ENCODE assay signal across 29 cellular contexts in the genomic region with DNA sequence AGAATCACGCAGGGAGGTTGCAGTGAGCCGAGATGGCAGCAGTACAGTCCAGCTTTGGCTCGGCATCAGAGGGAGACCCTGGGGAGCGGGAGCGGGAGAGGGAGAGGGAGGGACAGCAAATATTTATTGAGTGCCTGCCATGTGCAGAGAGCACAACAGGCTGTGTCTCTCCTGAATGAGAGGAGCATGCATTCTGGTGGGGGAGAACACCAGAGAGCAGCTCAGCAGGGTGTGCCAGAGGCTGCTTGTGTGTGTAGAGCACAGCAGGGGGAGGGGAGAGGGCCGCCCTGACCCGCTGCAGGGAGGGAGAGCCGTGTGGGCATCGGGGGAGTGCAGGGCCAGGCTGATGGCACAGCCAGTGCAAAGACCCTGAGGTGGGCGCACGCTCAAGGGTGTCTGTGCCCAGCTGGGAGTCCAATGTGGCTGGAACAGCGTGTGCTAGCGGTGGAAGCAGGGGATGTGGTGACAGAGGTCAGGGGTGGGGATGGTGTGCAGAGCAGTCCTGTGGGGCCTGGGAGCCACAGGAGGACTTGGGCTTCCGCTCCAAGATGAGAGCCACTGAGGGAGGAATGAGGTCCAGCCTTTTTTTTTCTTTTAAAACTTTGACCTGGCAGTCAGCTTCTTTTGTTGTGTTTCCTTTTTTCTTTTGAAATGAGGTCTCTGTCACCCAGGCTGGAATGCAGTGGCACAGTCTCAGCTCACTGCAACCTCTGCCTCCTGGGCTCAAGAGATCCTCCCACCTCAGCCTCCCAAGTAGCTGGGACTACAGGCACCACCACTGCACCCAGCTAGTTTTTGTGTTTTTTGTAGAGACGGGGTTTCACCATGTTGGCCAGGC. TPM values are rescaled to one million over a fixed set of nuclear protein-coding genes. Genes with fewer than 3 reads are reported as not detected.
A peak's percentile ranks its signal among the peaks of the same experiment; 100 is the strongest.
DNase-seq lines count a peak whose midpoint lies in the region; ATAC-seq and TF ChIP-seq lines count a peak whose summit lies in the region.
"Had no signal": no experiment of that assay in that cellular context is flagged by ENCODE, and none has a peak within 500 bp of the region (broad histone marks: within the 10 kb centered on the region; RNA-seq: fewer than 3 reads in every experiment).

No MANE protein-coding gene starts in this region.

- peak; percentile 24 for ATAC-seq in Right ventricle myocardium inferior
- ATAC-seq in effector memory CD8-positive, alpha-beta T cell (replicated peaks) = no peak
- ATAC-seq: PC-3 had no signal

- H3K4me3 ChIP-seq in left ventricle myocardium inferior (no peak overlapping the region), hepatocyte (no peak overlapping the region)
- H3K4me3 ChIP-seq: vagina had no signal

- no peak overlapping the region for H3K4me3 Mint-ChIP-seq in effector memory CD8-positive, alpha-beta T cell
- H3K4me3 Mint-ChIP-seq: brain had no signal

- no peak overlapping the region for H3K4me2 ChIP-seq in hepatocyte

- intact Hi-C loops in Right ventricle myocardium inferior (cut with DNase I) = no loop called here
- intact Hi-C loops in left ventricle myocardium inferior (cut with micrococcal nuclease) = no loop called here

- H3K27me3 Mint-ChIP-seq in effector memory CD8-positive, alpha-beta T cell = no peaks in the 10 kb centered on the region
- H3K27me3 Mint-ChIP-seq: brain had no signal

- TF ChIP-seq CTCF in left ventricle myocardium inferior (IDR thresholded peaks at IDR 0.05; ENCODE audit: borderline replicate concordance) = no peak
- no peak for TF ChIP-seq CTCF in hepatocyte (IDR thresholded peaks at IDR 0.05; ENCODE audit: poor library complexity)
- no peak for TF ChIP-seq CTCF in GM10266 (IDR thresholded peaks at IDR 0.05; ENCODE audit: control insufficient read depth, insufficient read depth, low read depth, missing control alignments)

- peaks cover 5 to 7% of the 10 kb centered on the region in 2 donors for H3K4me1 Mint-ChIP-seq in effector memory CD8-positive, alpha-beta T cell (ENCODE audit: low read depth in 2 of 2)
- H3K4me1 Mint-ChIP-seq: brain had no signal

- H3K36me3 ChIP-seq in left ventricle myocardium inferior (peaks cover 54% of the 10 kb centered on the region), hepatocyte (replicated peaks; ENCODE audit: insufficient read depth, low read depth) (no peaks in the 10 kb centered on the region)

- H3K79me2 ChIP-seq in hepatocyte = no peaks in the 10 kb centered on the region

- no peaks in the 10 kb centered on the region for H3K9me3 ChIP-seq in left ventricle myocardium inferior (replicated peaks)
- no peaks in the 10 kb centered on the region for H3K9me3 ChIP-seq in hepatocyte (ENCODE audit: low read depth)
- H3K9me3 ChIP-seq: vagina had no signal

- no peaks in the 10 kb centered on the region for H3K4me1 ChIP-seq in left ventricle myocardium inferior
- no peaks in the 10 kb centered on the region for H3K4me1 ChIP-seq in hepatocyte (ENCODE audit: insufficient read depth)
- H3K4me1 ChIP-seq: vagina had no signal

- H3K9me2 ChIP-seq in hepatocyte (replicated peaks; ENCODE audit: insufficient read depth) = no peaks in the 10 kb centered on the region

- H3K27me3 ChIP-seq in left ventricle myocardium inferior (ENCODE audit: low read depth) = no peaks in the 10 kb centered on the region
- H3K27me3 ChIP-seq in hepatocyte = no peaks in the 10 kb centered on the region
- H3K27me3 ChIP-seq: vagina had no signal

- H3K27ac ChIP-seq in left ventricle myocardium inferior (replicated peaks) (no peak overlapping the region), hepatocyte (no peak overlapping the region)
- H3K27ac ChIP-seq: epithelial cell of prostate, vagina had no signal

- no peaks in the 10 kb centered on the region for H3K9me3 Mint-ChIP-seq in effector memory CD8-positive, alpha-beta T cell

- no peaks in the 10 kb centered on the region for H4K20me1 ChIP-seq in hepatocyte (ENCODE audit: insufficient read depth, poor library complexity, severe bottlenecking)

- peaks cover 51% of the 10 kb centered on the region for H3K36me3 Mint-ChIP-seq in effector memory CD8-positive, alpha-beta T cell (ENCODE audit: insufficient read depth)

- H2AFZ ChIP-seq in hepatocyte = no peak overlapping the region

- 95% methylated on average over 14 of the region's 15 CpGs for WGBS in hepatocyte (ENCODE audit: low lambda C conversion rate, missing lambda C conversion rate)

- no peak for DNase-seq in Right ventricle myocardium inferior (ENCODE audit: missing footprints)
- no peak for DNase-seq in left ventricle myocardium inferior
- DNase-seq in NCI-H69 (lab: John Stamatoyannopoulos, UW) = peak; percentile 98
- DNase-seq in hepatocyte (ENCODE audit: low spot score) = peak; percentile 2
- peak; percentile 21 for DNase-seq in smooth muscle cell of the brain vasculature (ENCODE audit: low read depth, low spot score)
- DNase-seq in effector memory CD8-positive, alpha-beta T cell = no peak
- no peak for DNase-seq in GM10266 (ENCODE audit: extremely low spot score)
- no peak for DNase-seq in activated effector memory CD4-positive, alpha-beta T cell treated with anti-CD3 and anti-CD28 coated beads, Interleukin-2, amount 50 U/mL, for 16 hours
- DNase-seq: activated CD4-positive, alpha-beta T cell treated with anti-CD3 and anti-CD28 coated beads for 48 hours; activated naive CD4-positive, alpha-beta T cell treated with Interleukin-2 at 50 U/mL for 16 hours; activated T-cell treated with anti-CD3 and anti-CD28 coated beads, Interleukin-2, amount 50 U/mL, for 48 hours; C1 segment of cervical spinal cord; DND-41; effector CD4-positive, alpha-beta T cell; head of caudate nucleus; KG1; kidney glomerular epithelial cell; mammary epithelial cell; MM.1S; NCI-H1694; NK-92 treated with Interleukin-12 subunit alpha and Interleukin-12 subunit beta, amount 100 ng/mL, for 24 hours; PC-3; posterior cingulate gyrus; stimulated activated CD4-positive, alpha-beta T cell treated with anti-CD3 and anti-CD28 coated beads, Interleukin-15, amount 100 ng/mL, for 24 hours; stimulated activated naive CD4-positive, alpha-beta T cell treated with Interleukin-2 at 50 U/mL for 16 hours had no signal

- no peak overlapping the region for H3K27ac Mint-ChIP-seq in effector memory CD8-positive, alpha-beta T cell
- H3K27ac Mint-ChIP-seq: brain had no signal

RNA-seq across cellular contexts. Expression of a gene that starts 12.0 kb away (rescaled TPM):
- 24.5 TPM for total RNA-seq in Right ventricle myocardium inferior
- total RNA-seq in left ventricle myocardium inferior = 27.1 TPM
- 22.8 and 28.3 TPM in 2 replicates for total RNA-seq in hepatocyte
- 30.0 and 38.6 TPM in 2 replicates for polyA plus RNA-seq in hepatocyte

RNA-seq across cellular contexts. Expression of a gene that starts 35.7 kb away (rescaled TPM):
- total RNA-seq in Right ventricle myocardium inferior (20.7 TPM), left ventricle myocardium inferior (18.3 TPM), hepatocyte (38.2 and 48.2 TPM in 2 replicates)
- polyA plus RNA-seq in hepatocyte = 119 and 139 TPM in 2 replicates

RNA-seq across cellular contexts. Expression of a gene that starts 45.3 kb away (rescaled TPM):
- total RNA-seq in Right ventricle myocardium inferior = 0.16 TPM
- 0.11 TPM for total RNA-seq in left ventricle myocardium inferior
- total RNA-seq in hepatocyte = 0.20 and 0.30 TPM in 2 replicates
- polyA plus RNA-seq in hepatocyte = 1.3 and 1.5 TPM in 2 replicates
- total RNA-seq: PC-3, temporal lobe, vagina had no signal

RNA-seq across cellular contexts. Expression of a gene that starts 48.0 kb away (rescaled TPM):
- 5.4 TPM for total RNA-seq in Right ventricle myocardium inferior
- total RNA-seq in left ventricle myocardium inferior = 4.5 TPM
- total RNA-seq in hepatocyte = 24.1 and 34.6 TPM in 2 replicates
- 44.5 and 49.8 TPM in 2 replicates for polyA plus RNA-seq in hepatocyte

RNA-seq across cellular contexts. Expression of a gene that starts 57.8 kb away (rescaled TPM):
- total RNA-seq in Right ventricle myocardium inferior (4.4 TPM), left ventricle myocardium inferior (8.3 TPM), hepatocyte (1.9 and 2.0 TPM in 2 replicates)
- polyA plus RNA-seq in hepatocyte = 3.1 and 3.5 TPM in 2 replicates

Comparison
In these comparisons a context has a peak if more than half of its experiments do, and no peak if none do; other contexts are left out.
1. DNase-seq: peak in NCI-H69 (single experiment), hepatocyte (single experiment) and smooth muscle cell of the brain vasculature (single experiment); none in Right ventricle myocardium inferior (single experiment), left ventricle myocardium inferior (single experiment), effector memory CD8-positive, alpha-beta T cell (0 of 3), GM10266 (single experiment) and activated effector memory CD4-positive, alpha-beta T cell treated with anti-CD3 and anti-CD28 coated beads, Interleukin-2, amount 50 U/mL, for 16 hours (single experiment).